ENCODE assay signal across 8 cellular contexts in the genomic region with DNA sequence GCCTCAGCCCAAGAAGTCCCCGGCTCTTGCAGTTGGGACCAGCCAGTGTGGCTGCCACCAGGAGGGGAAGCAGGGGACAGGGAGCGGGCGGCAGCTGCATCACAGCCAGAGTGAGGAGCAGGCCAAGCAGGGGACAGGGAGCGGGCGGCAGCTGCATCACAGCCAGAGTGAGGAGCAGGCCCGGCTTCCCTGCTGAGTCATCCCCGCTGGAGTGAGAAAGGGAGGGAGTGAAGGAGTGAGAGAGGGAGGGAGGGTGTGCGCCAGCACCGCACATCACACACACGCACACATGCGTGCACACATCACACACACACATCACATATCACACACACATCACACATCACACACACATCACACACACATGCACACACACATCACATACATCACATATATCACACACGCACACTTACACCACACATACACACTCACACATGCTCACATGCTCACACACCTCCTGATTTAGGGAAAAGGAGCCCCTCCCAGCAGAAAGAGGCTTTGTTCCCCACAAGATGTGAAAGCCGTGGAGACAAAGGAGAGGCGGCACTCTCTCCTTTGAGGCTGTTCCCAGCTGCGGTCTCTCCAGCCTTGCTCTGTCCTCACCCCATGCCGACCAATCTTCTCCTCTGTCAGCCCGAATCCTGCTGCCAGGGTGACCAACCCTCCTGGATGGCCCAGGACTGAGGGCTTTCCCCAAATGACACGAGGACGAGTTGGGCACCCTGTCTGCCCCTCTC. TPM values are rescaled to one million over a fixed set of nuclear protein-coding genes. Genes with fewer than 3 reads are reported as not detected.
DNase-seq lines count a peak whose midpoint lies in the region; ATAC-seq and TF ChIP-seq lines count a peak whose summit lies in the region.

No MANE protein-coding gene starts in this region.

- H3K4me1 Mint-ChIP-seq in immature natural killer cell: no peaks in the 10 kb centered on the region
- H3K4me1 Mint-ChIP-seq in CD8-positive, alpha-beta T cell (ENCODE audit: low read depth): no peaks in the 10 kb centered on the region

- no peak overlapping the region for H3K27ac Mint-ChIP-seq in immature natural killer cell
- no peak overlapping the region for H3K27ac Mint-ChIP-seq in CD8-positive, alpha-beta T cell

- DNase-seq in DMS153 (lab: John Stamatoyannopoulos, UW) (peak; percentile 75), NCI-H2107 treated with DMSO at 0.1 percent for 48 hours (lab: John Stamatoyannopoulos, UW; ENCODE audit: unreplicated experiment) (peak; percentile 95), dorsolateral prefrontal cortex (peak; percentile 56 to 94 (median 89)), myocyte (ENCODE audit: low read depth) (peak; percentile 90), HEK293T (ENCODE audit: extremely low spot score) (no peak), immature natural killer cell (no peak)
- DNase-seq in stimulated activated CD4-positive, alpha-beta T cell treated with anti-CD3 and anti-CD28 coated beads, Interleukin-2, amount 100 ng/mL, for 24 hours: no peak
- no peak for DNase-seq in CD8-positive, alpha-beta T cell

- no peaks in the 10 kb centered on the region for H3K9me3 Mint-ChIP-seq in immature natural killer cell
- no peaks in the 10 kb centered on the region for H3K9me3 Mint-ChIP-seq in CD8-positive, alpha-beta T cell

- POLR2A ChIA-PET in HEK293T (lab: Yijun Ruan, JAX): interaction anchor here (1.7 kb wide), 1 partner anchor 17 kb away, joined by 5 read pairs; a partner anchor contains a TSS
- POLR2A ChIA-PET in CD8-positive, alpha-beta T cell (lab: Charles Lee): no interaction called here

- no peak for ATAC-seq in CD8-positive, alpha-beta T cell

- H3K27me3 ChIP-seq in dorsolateral prefrontal cortex: no peaks in the 10 kb centered on the region
- peaks cover 4% of the 10 kb centered on the region for H3K27me3 ChIP-seq in CD8-positive, alpha-beta T cell (ENCODE audit: insufficient read depth, low read length)

- CTCF ChIA-PET in HEK293T (lab: Yijun Ruan, JAX): no interaction called here
- CTCF ChIA-PET in CD8-positive, alpha-beta T cell (lab: Charles Lee): no interaction called here

- peak overlapping the region; percentile 35 to 93 (median 84) for H3K27ac ChIP-seq in dorsolateral prefrontal cortex
- no peak overlapping the region for H3K27ac ChIP-seq in CD8-positive, alpha-beta T cell (ENCODE audit: low read depth, low read length)

- no peaks in the 10 kb centered on the region for H3K36me3 Mint-ChIP-seq in immature natural killer cell
- no peaks in the 10 kb centered on the region for H3K36me3 Mint-ChIP-seq in CD8-positive, alpha-beta T cell

- no peak overlapping the region for H3K4me3 Mint-ChIP-seq in immature natural killer cell
- no peak overlapping the region for H3K4me3 Mint-ChIP-seq in CD8-positive, alpha-beta T cell

- intact Hi-C loops in dorsolateral prefrontal cortex (cut with DNase I): loop anchor here (2.0 to 10.0 kb wide), 7 partner anchors 22 to 396 kb away; a partner anchor contains a TSS
- intact Hi-C loops in CD8-positive, alpha-beta T cell (cut with DNase I, micrococcal nuclease): loop anchor here in 1 of 2 experiments (10.0 kb wide), 1 partner anchor 1686 kb away; no protein-coding TSS in a partner anchor

- peak in 32 of 56 donors; percentile 2 to 57 (median 30) for TF ChIP-seq CTCF in dorsolateral prefrontal cortex (IDR thresholded peaks at IDR 0.05 in 54 of 56, conservative IDR thresholded peaks at IDR 0.05 in 2 of 56; ENCODE audit: low read depth in 1 of 56, partially characterized antibody in 56 of 56)
- TF ChIP-seq CTCF in CD8-positive, alpha-beta T cell (IDR thresholded peaks at IDR 0.05): no peak

- H3K4me3 ChIP-seq in dorsolateral prefrontal cortex: peak overlapping the region in 39 of 59 donors; percentile 7 to 54 (median 29)
- H3K4me3 ChIP-seq in CD8-positive, alpha-beta T cell (ENCODE audit: low read depth, low read length): no peak overlapping the region

- H3K9me3 ChIP-seq in CD8-positive, alpha-beta T cell (ENCODE audit: low read length): no peaks in the 10 kb centered on the region

- no peaks in the 10 kb centered on the region for H3K4me1 ChIP-seq in CD8-positive, alpha-beta T cell (ENCODE audit: insufficient read depth, low read length)

- H3K27me3 Mint-ChIP-seq in immature natural killer cell (ENCODE audit: low read depth in 3 of 3): peaks cover 6 to 13% (median 9%) of the 10 kb centered on the region in 3 donors
- peaks cover 52% of the 10 kb centered on the region for H3K27me3 Mint-ChIP-seq in CD8-positive, alpha-beta T cell (ENCODE audit: low read depth)

- H3K36me3 ChIP-seq in CD8-positive, alpha-beta T cell (ENCODE audit: insufficient read depth, low read length): no peaks in the 10 kb centered on the region

TF ChIP-seq in HEK293T, 16 proteins besides CTCF, POLR2A, EP300 and RAD21:
- no peak for TF ChIP-seq FOXM1 (IDR thresholded peaks at IDR 0.05; ENCODE audit: borderline replicate concordance)
- TF ChIP-seq NFRKB (IDR thresholded peaks at IDR 0.05): no peak
- TF ChIP-seq BHLHE40 (IDR thresholded peaks at IDR 0.05; ENCODE audit: borderline replicate concordance): no peak
- TF ChIP-seq ZNF384 (IDR thresholded peaks at IDR 0.05): no peak
- no peak for TF ChIP-seq CTBP1 (IDR thresholded peaks at IDR 0.05; ENCODE audit: borderline replicate concordance)
- TF ChIP-seq ARNT (IDR thresholded peaks at IDR 0.05): no peak
- TF ChIP-seq ELF4 (IDR thresholded peaks at IDR 0.05): no peak
- TF ChIP-seq, protein P1, sequence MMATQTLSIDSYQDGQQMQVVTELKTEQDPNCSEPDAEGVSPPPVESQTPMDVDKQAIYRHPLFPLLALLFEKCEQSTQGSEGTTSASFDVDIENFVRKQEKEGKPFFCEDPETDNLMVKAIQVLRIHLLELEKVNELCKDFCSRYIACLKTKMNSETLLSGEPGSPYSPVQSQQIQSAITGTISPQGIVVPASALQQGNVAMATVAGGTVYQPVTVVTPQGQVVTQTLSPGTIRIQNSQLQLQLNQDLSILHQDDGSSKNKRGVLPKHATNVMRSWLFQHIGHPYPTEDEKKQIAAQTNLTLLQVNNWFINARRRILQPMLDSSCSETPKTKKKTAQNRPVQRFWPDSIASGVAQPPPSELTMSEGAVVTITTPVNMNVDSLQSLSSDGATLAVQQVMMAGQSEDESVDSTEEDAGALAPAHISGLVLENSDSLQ (IDR thresholded peaks at IDR 0.05): no peak
- no peak for TF ChIP-seq SP1 (IDR thresholded peaks at IDR 0.05)
- no peak for TF ChIP-seq FOXA1 (IDR thresholded peaks at IDR 0.05)
- TF ChIP-seq L3MBTL2 (conservative IDR thresholded peaks at IDR 0.05): no peak
- no peak for TF ChIP-seq HDGF (IDR thresholded peaks at IDR 0.05; ENCODE audit: borderline replicate concordance)
- no peak for TF ChIP-seq SUZ12 (IDR thresholded peaks at IDR 0.05)

RNA-seq across cellular contexts. Expression of a gene that starts 16.8 kb away (rescaled TPM):
- 100 to 1,000 TPM in 1 of 120 experiments, 10 to 100 TPM in 119; 19.6 to 100 (median 62.4) TPM for total RNA-seq in dorsolateral prefrontal cortex
- total RNA-seq in myocyte: 0.40 and 1.0 TPM in 2 replicates
- polyA plus RNA-seq in myocyte (2012): 0.08 TPM
- polyA plus RNA-seq in immature natural killer cell: not detected
- total RNA-seq in CD8-positive, alpha-beta T cell: not detected

RNA-seq across cellular contexts. Expression of a gene that starts 23.3 kb away (rescaled TPM):
- 100 to 1,000 TPM in 1 of 120 experiments, 10 to 100 TPM in 119; 19.9 to 103 (median 62.0) TPM for total RNA-seq in dorsolateral prefrontal cortex
- 0.08 and 0.16 TPM in 2 replicates for total RNA-seq in myocyte
- 0.04 TPM for polyA plus RNA-seq in myocyte (2012)
- under 1 TPM in 2 of 3 donors, not detected in 1; 0.03 to 0.64 TPM for polyA plus RNA-seq in immature natural killer cell
- total RNA-seq in CD8-positive, alpha-beta T cell: under 1 TPM; 0.47 to 0.71 TPM

Comparison
In these comparisons a context has a peak if more than half of its experiments do, and no peak if none do; other contexts are left out.
1. DNase-seq: peak in DMS153 (single experiment), NCI-H2107 treated with DMSO at 0.1 percent for 48 hours (single experiment), dorsolateral prefrontal cortex (10 of 10) and myocyte (single experiment); none in HEK293T (single experiment), stimulated activated CD4-positive, alpha-beta T cell treated with anti-CD3 and anti-CD28 coated beads, Interleukin-2, amount 100 ng/mL, for 24 hours (0 of 2), immature natural killer cell (0 of 3) and CD8-positive, alpha-beta T cell (0 of 7).
2. RNA of a gene that starts 16.8 kb away (total RNA-seq): 19.6 to 100 TPM in dorsolateral prefrontal cortex; 0.40 to 1.0 TPM in myocyte and not detected in CD8-positive, alpha-beta T cell; every median in the first group is over 10 times any median in the second.
3. RNA of a gene that starts 23.3 kb away (total RNA-seq): 19.9 to 103 TPM in dorsolateral prefrontal cortex; 0.47 to 0.71 TPM in CD8-positive, alpha-beta T cell and 0.08 to 0.16 TPM in myocyte; every median in the first group is over 10 times any median in the second.